In the genomic region with DNA sequence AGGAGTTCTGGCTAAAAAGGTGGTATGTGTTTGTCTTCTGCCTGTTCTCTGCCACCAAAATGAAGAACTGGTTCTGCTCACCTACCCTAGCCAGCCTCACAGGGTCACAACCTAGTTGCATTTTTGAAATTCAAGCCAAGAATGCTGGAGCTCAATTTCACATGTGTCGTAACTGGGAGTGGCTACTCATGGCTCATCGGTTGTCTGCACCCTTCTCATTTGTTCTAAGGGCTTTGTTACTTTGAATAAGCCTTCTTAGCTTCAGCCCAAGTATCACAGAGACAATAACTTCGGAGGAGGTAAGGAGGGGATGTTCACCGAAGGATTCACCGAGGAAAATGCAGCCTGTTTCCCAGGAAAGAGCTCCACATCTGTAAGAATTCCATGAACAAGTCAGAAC, we compare ENCODE assay signal across 19 cellular contexts.
DNase-seq lines count a peak whose midpoint lies in the region; TF ChIP-seq lines count a peak whose summit lies in the region.
"Had no signal": no experiment of that assay in that cellular context is flagged by ENCODE, and none has a peak within 500 bp of the region (broad histone marks: within the 10 kb centered on the region; RNA-seq: fewer than 3 reads in every experiment).

No MANE protein-coding gene starts in this region.

- POLR2A ChIA-PET in RWPE1 (lab: Yijun Ruan, JAX; ENCODE audit: low non-redundant PET): no interaction called here

- H3K4me2 ChIP-seq in H9 (ENCODE audit: insufficient read depth, insufficient read length, low read length) (no peak overlapping the region), trophoblast cell (ENCODE audit: low read length) (no peak overlapping the region)

- H2BK15ac ChIP-seq in H9 (ENCODE audit: low read depth, low read length): no peak overlapping the region

- no peak overlapping the region; a peak in 1 of 5 replicates for H3K4me3 Mint-ChIP-seq in H9
- H3K4me3 Mint-ChIP-seq: HFFc6 had no signal

- no peak overlapping the region for H3T11ph ChIP-seq in H9 (ENCODE audit: low read length)

- H3K79me2 ChIP-seq in H9 (ENCODE audit: insufficient read depth, low read length) (no peaks in the 10 kb centered on the region), trophoblast cell (ENCODE audit: control insufficient read depth, insufficient read depth, low read length, poor library complexity) (peaks cover 2% of the 10 kb centered on the region)

- no peak overlapping the region for H2AK5ac ChIP-seq in H9 (ENCODE audit: insufficient read length, low read length)
- H2AK5ac ChIP-seq in trophoblast cell (ENCODE audit: low read length): no peak overlapping the region

- intact Hi-C loops in posterior cingulate gyrus (cut with DNase I): no loop called here
- intact Hi-C loops in dorsolateral prefrontal cortex (cut with DNase I): no loop called here

- no peaks in the 10 kb centered on the region for H3K79me1 ChIP-seq in H9 (ENCODE audit: insufficient read depth, low read depth, low read length, poor library complexity, severe bottlenecking)
- peaks cover 29% of the 10 kb centered on the region for H3K79me1 ChIP-seq in trophoblast cell (ENCODE audit: low read length)

- no peak overlapping the region for H3K18ac ChIP-seq in H9 (ENCODE audit: insufficient read length, low read depth, low read length)
- no peak overlapping the region for H3K18ac ChIP-seq in trophoblast cell (ENCODE audit: low read length)

- no peak overlapping the region for H4K5ac ChIP-seq in H9 (ENCODE audit: insufficient read length, low read depth, low read length)

- H3K9ac ChIP-seq in H9 (ENCODE audit: extremely low read depth, insufficient read length, low read length) (no peak overlapping the region), trophoblast cell (ENCODE audit: low read length) (no peak overlapping the region)

- H3K27ac Mint-ChIP-seq in H9: no peak overlapping the region; a peak in 2 of 7 replicates
- H3K27ac Mint-ChIP-seq: HFFc6 had no signal

- H3K9me3 Mint-ChIP-seq in H9: no peaks in the 10 kb centered on the region

- 0 out of 2 replicates have a peak, but pooled peaks cover 4% of the 10 kb centered on the region for H3K4me1 ChIP-seq in H9 (ENCODE audit: insufficient read depth, low read length)
- peaks cover 9 to 14% of the 10 kb centered on the region in 2 experiments for H3K4me1 ChIP-seq in trophoblast cell (ENCODE audit: control insufficient read depth in 1 of 2, insufficient read depth in 2 of 2, low read length in 2 of 2)

- no peaks in the 10 kb centered on the region for H3K27me3 Mint-ChIP-seq in H9 (ENCODE audit: low read depth)

- no peak overlapping the region for H4K8ac ChIP-seq in H9 (replicated peaks; ENCODE audit: insufficient read length, low read depth, low read length)
- peak overlapping the region; percentile 71 for H4K8ac ChIP-seq in trophoblast cell (ENCODE audit: low read depth, low read length)

- H3K36me3 ChIP-seq in trophoblast cell (ENCODE audit: control insufficient read depth in 1 of 2, insufficient read depth in 2 of 2, low read length in 2 of 2): no peaks in the 10 kb centered on the region

- H2BK12ac ChIP-seq in H9 (ENCODE audit: insufficient read length, low read depth, low read length) (peak overlapping the region; percentile 54), trophoblast cell (ENCODE audit: low read length) (peak overlapping the region; percentile 58)

- H3K23ac ChIP-seq in H9 (ENCODE audit: insufficient read length, low read depth, low read length): no peak overlapping the region
- H3K23ac ChIP-seq in trophoblast cell (ENCODE audit: low read length): no peak overlapping the region

- no peak overlapping the region for H3K27ac ChIP-seq in H9 (ENCODE audit: insufficient read length, low read depth, low read length)
- no peak overlapping the region for H3K27ac ChIP-seq in RWPE1
- H3K27ac ChIP-seq in trophoblast cell (ENCODE audit: low read depth, low read length): peak overlapping the region; percentile 87
- H3K27ac ChIP-seq in dorsolateral prefrontal cortex: no peak overlapping the region
- H3K27ac ChIP-seq: C4-2B had no signal

- H3K27me3 ChIP-seq in H9 (ENCODE audit: insufficient read depth, low read length): no peaks in the 10 kb centered on the region
- H3K27me3 ChIP-seq in trophoblast cell (ENCODE audit: insufficient read depth, low read length): no peaks in the 10 kb centered on the region
- peaks cover 0 to 8% (median 0%) of the 10 kb centered on the region in 45 donors for H3K27me3 ChIP-seq in dorsolateral prefrontal cortex

- DNase-seq in H9: no peak
- DNase-seq in RWPE1 (ENCODE audit: low spot score): peak; percentile 13
- peak; percentile 3 for DNase-seq in fibroblast of pulmonary artery (ENCODE audit: low read depth)
- DNase-seq in trophoblast cell: peak; percentile 88 to 96
- no peak for DNase-seq in posterior cingulate gyrus
- DNase-seq in dorsolateral prefrontal cortex: no peak
- no peak for DNase-seq in activated CD8-positive, alpha-beta memory T cell treated with anti-CD3 and anti-CD28 coated beads, Interleukin-2, amount 50 U/mL, for 4 hours
- DNase-seq: activated effector memory CD4-positive, alpha-beta T cell treated with Interleukin-2 at 50 U/mL for 16 hours; amygdala; DMS53; head of caudate nucleus; HFFc6; MM.1S; NCI-H774; occipital lobe; stimulated activated CD4-positive, alpha-beta T cell treated with anti-CD3 and anti-CD28 coated beads, Interleukin-4, amount 100 ng/mL, for 24 hours; stimulated activated CD8-positive, alpha-beta memory T cell treated with anti-CD3 and anti-CD28 coated beads, Interleukin-4, amount 100 ng/mL, for 48 hours; T-helper 1 cell had no signal

- no peak overlapping the region for H3K4ac ChIP-seq in H9 (ENCODE audit: low read depth, low read length)
- H3K4ac ChIP-seq in trophoblast cell (ENCODE audit: low read depth, low read length): no peak overlapping the region

- TF ChIP-seq CTCF in H9 (conservative IDR thresholded peaks at IDR 0.05) (no peak), RWPE1 (conservative IDR thresholded peaks at IDR 0.05; ENCODE audit: low read depth) (no peak), fibroblast of pulmonary artery (IDR thresholded peaks at IDR 0.05; ENCODE audit: low read length, missing control alignments) (no peak), dorsolateral prefrontal cortex (IDR thresholded peaks at IDR 0.05 in 54 of 56, conservative IDR thresholded peaks at IDR 0.05 in 2 of 56; ENCODE audit: low read depth in 1 of 56, partially characterized antibody in 56 of 56) (no peak)

- peak overlapping the region; percentile 48 for H2AFZ ChIP-seq in H9 (ENCODE audit: low read length)
- H2AFZ ChIP-seq in trophoblast cell (ENCODE audit: insufficient read depth, low read length, poor library complexity): peak overlapping the region; percentile 25

- H3K14ac ChIP-seq in H9 (ENCODE audit: insufficient read depth, low read length): no peak overlapping the region
- H3K14ac ChIP-seq in trophoblast cell (ENCODE audit: low read length): peak overlapping the region; percentile 42

- no peaks in the 10 kb centered on the region for H4K20me1 ChIP-seq in H9 (ENCODE audit: control insufficient read depth, insufficient read depth, insufficient read length)

- H3K4me1 Mint-ChIP-seq in H9: peaks cover 52 to 54% of the 10 kb centered on the region in 2 experiments

- CTCF ChIA-PET in RWPE1 (lab: Yijun Ruan, JAX): no interaction called here

- WGBS in H9 (ENCODE audit: extremely low coverage, insufficient read length, low lambda C conversion rate): no CpG with 5 or more reads among the region's 5 CpGs
- WGBS in trophoblast cell (ENCODE audit: extremely low coverage, insufficient coverage, insufficient read length): no CpG with 5 or more reads among the region's 5 CpGs

- no peak overlapping the region for H2BK20ac ChIP-seq in H9 (ENCODE audit: low read depth, low read length, poor library complexity, severe bottlenecking)

- H3K4me3 ChIP-seq in fibroblast of pulmonary artery (replicated peaks; ENCODE audit: low read depth, low read length): no peak overlapping the region
- no peak overlapping the region for H3K4me3 ChIP-seq in trophoblast cell (ENCODE audit: low read depth, low read length)
- H3K4me3 ChIP-seq in dorsolateral prefrontal cortex: no peak overlapping the region

- no peak overlapping the region for H4K12ac ChIP-seq in trophoblast cell (ENCODE audit: low read depth, low read length)

- H3K23me2 ChIP-seq in H9 (ENCODE audit: insufficient read length, low read depth, low read length, poor library complexity, severe bottlenecking): no peaks in the 10 kb centered on the region

- no peaks in the 10 kb centered on the region; a peak in 2 of 7 replicates for H3K36me3 Mint-ChIP-seq in H9 (ENCODE audit: insufficient read depth in 1 of 3, low read depth in 3 of 3)

- no peak overlapping the region for H2BK5ac ChIP-seq in H9 (ENCODE audit: insufficient read length, low read length)
- peak overlapping the region; percentile 86 for H2BK5ac ChIP-seq in trophoblast cell (ENCODE audit: low read depth, low read length, poor library complexity)

- H3K9me3 ChIP-seq in H9 (ENCODE audit: control insufficient read depth, low read depth, low read length) (no peaks in the 10 kb centered on the region), trophoblast cell (ENCODE audit: insufficient read depth, low read depth, low read length) (no peaks in the 10 kb centered on the region)

- H2BK120ac ChIP-seq in H9 (ENCODE audit: low read depth, low read length, poor library complexity, severe bottlenecking) (no peak overlapping the region), trophoblast cell (ENCODE audit: insufficient read depth, low read length, poor library complexity) (peak overlapping the region; percentile 91)

- no peak overlapping the region for H3K56ac ChIP-seq in H9 (ENCODE audit: insufficient read length, low read depth, low read length)

- H4K91ac ChIP-seq in H9 (ENCODE audit: insufficient read length, low read depth, low read length) (no peak overlapping the region), trophoblast cell (ENCODE audit: low read depth, low read length) (peak overlapping the region; percentile 76)

Comparison
In these comparisons a context has a peak if more than half of its experiments do, and no peak if none do; other contexts are left out.
1. DNase-seq: peak in RWPE1 (single experiment), fibroblast of pulmonary artery (single experiment) and trophoblast cell (2 of 2); none in H9 (single experiment), posterior cingulate gyrus (0 of 10), dorsolateral prefrontal cortex (0 of 10) and activated CD8-positive, alpha-beta memory T cell treated with anti-CD3 and anti-CD28 coated beads, Interleukin-2, amount 50 U/mL, for 4 hours (single experiment).